Comparison of ENCODE assay signal across 25 cellular contexts in the genomic region with DNA sequence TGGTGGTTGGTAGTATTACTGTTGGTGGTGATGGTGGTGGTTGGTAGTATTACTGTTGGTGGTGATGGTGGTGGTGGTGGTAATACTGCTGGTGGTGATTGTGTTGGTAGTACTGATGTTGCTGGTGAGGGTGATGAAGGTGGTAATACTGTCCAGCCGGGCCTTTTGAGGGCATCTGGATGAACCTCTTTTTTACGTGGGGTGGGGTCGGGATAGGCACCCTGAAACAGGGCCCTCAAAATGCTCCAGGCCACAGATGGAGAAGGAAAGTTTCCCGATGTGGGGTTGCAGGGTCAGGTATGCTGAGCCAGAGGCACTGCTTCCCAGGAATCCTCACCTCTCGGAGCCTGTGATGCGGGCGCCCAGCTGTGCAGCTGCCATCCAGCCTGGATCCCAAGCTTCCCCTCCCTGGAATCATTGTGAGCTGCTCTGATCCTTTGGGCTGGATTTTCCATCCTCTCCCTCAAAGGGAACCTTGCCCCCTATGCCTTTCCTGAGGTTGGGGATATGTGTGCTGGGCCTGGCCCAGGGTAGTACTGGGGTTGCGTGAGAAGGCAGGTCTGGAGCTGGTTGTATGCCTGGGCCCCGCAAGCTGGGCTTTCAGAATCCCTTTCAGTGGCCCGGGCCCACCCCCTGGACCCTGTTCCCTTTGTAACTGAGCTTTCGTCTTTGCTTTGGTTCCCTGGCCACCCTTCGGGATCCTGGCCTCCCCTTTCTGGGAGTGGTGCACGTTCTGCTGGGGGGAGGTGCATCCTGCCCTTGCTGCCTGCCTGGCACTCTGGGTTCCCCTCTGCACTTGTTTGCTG.
"Had no signal": no experiment of that assay in that cellular context is flagged by ENCODE, and none has a peak within 500 bp of the region (broad histone marks: within the 10 kb centered on the region; RNA-seq: fewer than 3 reads in every experiment).

No MANE protein-coding gene starts in this region.

- H3K27ac Mint-ChIP-seq: memory B cell; natural killer cell treated with Interleukin-12 subunit alpha and Interleukin-12 subunit beta and Interleukin-15 and Interleukin-18, amount 100 ng/mL, for 72 hours; neural progenitor cell; stimulated activated memory B cell treated with anti-CD40 and anti-IgM and Interleukin-4, amounts not matched to agents 10 μg/mL and 1 μg/mL and 100 μg/mL, for 72 hours; stimulated activated naive CD8-positive, alpha-beta T cell treated with anti-CD3 and anti-CD28 coated beads, Interleukin-15, amount 100 ng/mL, for 72 hours had no signal

- DNase-seq: effector CD8-positive, alpha-beta T cell; gastrocnemius medialis; heart right ventricle; hypothalamus; left cardiac atrium; left ventricle myocardium inferior; lower lobe of right lung; midbrain; occipital lobe; psoas muscle; retina; right lobe of liver; stimulated activated CD4-positive, alpha-beta T cell treated with anti-CD3 and anti-CD28 coated beads, Interleukin-15, amount 100 ng/mL, for 24 hours; stimulated activated CD4-positive, alpha-beta T cell treated with anti-CD3 and anti-CD28 coated beads, Interleukin-1b, Interleukin-23, amount 100 ng/mL, for 48 hours; stimulated activated CD4-positive, alpha-beta T cell treated with anti-CD3 and anti-CD28 coated beads, Interleukin-4, amount 100 ng/mL, for 24 hours; stimulated activated naive CD8-positive, alpha-beta T cell treated with anti-CD3 and anti-CD28 coated beads, Interleukin-15, amount 100 ng/mL, for 72 hours; upper lobe of left lung; uterus had no signal

- H3K9ac ChIP-seq: neural progenitor cell, parathyroid adenoma had no signal

- H3K36me3 ChIP-seq: gastrocnemius medialis, lower lobe of right lung, neural progenitor cell, right lobe of liver, upper lobe of left lung, uterus had no signal

- H3K4me1 ChIP-seq: gastrocnemius medialis, heart right ventricle, left ventricle myocardium inferior, lower lobe of right lung, neural progenitor cell, parathyroid adenoma, psoas muscle, right lobe of liver, upper lobe of left lung, uterus had no signal

- H3K27me3 ChIP-seq: esophagus muscularis mucosa, gastrocnemius medialis, heart right ventricle, neural progenitor cell, right lobe of liver, upper lobe of left lung, uterus had no signal

- H3K9me3 Mint-ChIP-seq: natural killer cell treated with Interleukin-12 subunit alpha and Interleukin-12 subunit beta and Interleukin-15 and Interleukin-18, amount 100 ng/mL, for 72 hours had no signal

- H3K4me1 Mint-ChIP-seq: memory B cell; neural progenitor cell; stimulated activated memory B cell treated with anti-CD40 and anti-IgM and Interleukin-4, amounts not matched to agents 10 μg/mL and 1 μg/mL and 100 μg/mL, for 72 hours; stimulated activated naive CD8-positive, alpha-beta T cell treated with anti-CD3 and anti-CD28 coated beads, Interleukin-15, amount 100 ng/mL, for 72 hours had no signal

- H3K36me3 Mint-ChIP-seq: memory B cell; natural killer cell treated with Interleukin-12 subunit alpha and Interleukin-12 subunit beta and Interleukin-15 and Interleukin-18, amount 100 ng/mL, for 72 hours; stimulated activated memory B cell treated with anti-CD40 and anti-IgM and Interleukin-4, amounts not matched to agents 10 μg/mL and 1 μg/mL and 100 μg/mL, for 72 hours had no signal

- H3K27ac ChIP-seq: coronary artery, esophagus muscularis mucosa, gastrocnemius medialis, heart right ventricle, left ventricle myocardium inferior, lower lobe of right lung, neural progenitor cell, parathyroid adenoma, psoas muscle, right lobe of liver, upper lobe of left lung, uterus had no signal

- H3K9me3 ChIP-seq: esophagus muscularis mucosa, gastrocnemius medialis, left ventricle myocardium inferior, lower lobe of right lung, psoas muscle, upper lobe of left lung, uterus had no signal

- ATAC-seq: gastrocnemius medialis; heart right ventricle; left cardiac atrium; natural killer cell treated with Interleukin-12 subunit alpha and Interleukin-12 subunit beta and Interleukin-15 and Interleukin-18, amount 100 ng/mL, for 72 hours; psoas muscle; stimulated activated memory B cell treated with anti-CD40 and anti-IgM and Interleukin-4, amounts not matched to agents 10 μg/mL and 1 μg/mL and 100 μg/mL, for 72 hours; stimulated activated naive CD8-positive, alpha-beta T cell treated with anti-CD3 and anti-CD28 coated beads, Interleukin-15, amount 100 ng/mL, for 72 hours had no signal

- H3K4me3 ChIP-seq: coronary artery, esophagus muscularis mucosa, gastrocnemius medialis, heart right ventricle, left ventricle myocardium inferior, lower lobe of right lung, neural progenitor cell, psoas muscle, right lobe of liver, upper lobe of left lung, uterus had no signal

- H3K4me3 Mint-ChIP-seq: memory B cell; natural killer cell treated with Interleukin-12 subunit alpha and Interleukin-12 subunit beta and Interleukin-15 and Interleukin-18, amount 100 ng/mL, for 72 hours; neural progenitor cell; stimulated activated memory B cell treated with anti-CD40 and anti-IgM and Interleukin-4, amounts not matched to agents 10 μg/mL and 1 μg/mL and 100 μg/mL, for 72 hours; stimulated activated naive CD8-positive, alpha-beta T cell treated with anti-CD3 and anti-CD28 coated beads, Interleukin-15, amount 100 ng/mL, for 72 hours had no signal

- H3K27me3 Mint-ChIP-seq: memory B cell; stimulated activated memory B cell treated with anti-CD40 and anti-IgM and Interleukin-4, amounts not matched to agents 10 μg/mL and 1 μg/mL and 100 μg/mL, for 72 hours; stimulated activated naive CD8-positive, alpha-beta T cell treated with anti-CD3 and anti-CD28 coated beads, Interleukin-15, amount 100 ng/mL, for 72 hours had no signal
